Comparison of ENCODE assay signal across 9 cellular contexts in genomic region chr9:133368249-133368881, GRCh38. TPM values are rescaled to one million over a fixed set of nuclear protein-coding genes. Genes with fewer than 3 reads are reported as not detected.
DNase-seq lines count a peak whose midpoint lies in the region; ATAC-seq, FAIRE-seq and TF ChIP-seq lines count a peak whose summit lies in the region.
"Had no signal": no experiment of that assay in that cellular context is flagged by ENCODE, and none has a peak within 500 bp of the region (broad histone marks: within the 10 kb centered on the region; RNA-seq: fewer than 3 reads in every experiment).

No MANE protein-coding gene starts in this region.

- H3K79me2 ChIP-seq in K562 (ENCODE audit: control insufficient read depth, insufficient read depth, low read length) = peaks cover 72% of the 10 kb centered on the region

- CTCF ChIA-PET in K562 (lab: Yijun Ruan, JAX; ENCODE audit: low intra/inter-chr PET ratio) = no interaction called here

- H3K4me3 ChIP-seq in BE2C (ENCODE audit: low read depth, low read length) (no peak overlapping the region; the same call in 1 of the 2 replicates), K562 (no peak overlapping the region), mucosa of rectum (ENCODE audit: low read length in 2 of 2) (peak overlapping the region; percentile 14 to 45), coronary artery (no peak overlapping the region)

- BruUV-seq in K562 (replicated peaks; lab: Mats Ljungman, UMichigan) = no TSS peak

- no peak for TF ChIP-seq RAD21 in K562 (CRISPR knock-in tag; conservative IDR thresholded peaks at IDR 0.05 in 1 of 2, IDR thresholded peaks at IDR 0.05 in 1 of 2)

- no peaks in the 10 kb centered on the region for H3K27me3 ChIP-seq in BE2C
- no peaks in the 10 kb centered on the region for H3K27me3 ChIP-seq in K562 (ENCODE audit: control insufficient read depth in 2 of 2, insufficient read depth in 2 of 2, low read length in 2 of 2)
- H3K27me3 ChIP-seq in mucosa of rectum (ENCODE audit: control insufficient read depth in 2 of 2, insufficient read depth in 2 of 2, low read length in 2 of 2) = no peaks in the 10 kb centered on the region

- TF ChIP-seq EP300 in K562 (IDR thresholded peaks at IDR 0.05; ENCODE audit: low read length) = no peak

- intact Hi-C loops in K562 (cut with micrococcal nuclease) = no loop called here

- peaks cover 25% of the 10 kb centered on the region for H3K4me1 ChIP-seq in BE2C
- peaks cover 25 to 29% of the 10 kb centered on the region in 2 experiments; a peak in 4 of 5 replicates for H3K4me1 ChIP-seq in K562 (replicated peaks in 1 of 2; ENCODE audit: control insufficient read depth in 2 of 2, insufficient read depth in 2 of 2, low read length in 2 of 2)
- H3K4me1 ChIP-seq in mucosa of rectum (ENCODE audit: control insufficient read depth in 2 of 2, insufficient read depth in 2 of 2, low read length in 2 of 2) = peaks cover 42 to 50% of the 10 kb centered on the region in 2 donors

- H3K9ac ChIP-seq in K562 (ENCODE audit: insufficient read depth in 1 of 2, low read depth in 2 of 2, low read length in 2 of 2) = no peak overlapping the region
- peak overlapping the region in 1 of 2 donors; percentile 36 for H3K9ac ChIP-seq in mucosa of rectum (ENCODE audit: low read depth in 1 of 2, low read length in 2 of 2)

- FAIRE-seq in K562 (lab: Jason Lieb, UNC) = no peak

- TF ChIP-seq CTCF in BE2C (IDR thresholded peaks at IDR 0.05; ENCODE audit: low read depth, low read length) (no peak), K562 (IDR thresholded peaks at IDR 0.05 in 2 of 3, conservative IDR thresholded peaks at IDR 0.05 in 1 of 3; ENCODE audit: insufficient read depth in 2 of 3, low read depth in 1 of 3, low read length in 3 of 3) (no peak), coronary artery (IDR thresholded peaks at IDR 0.05) (no peak)

- WGBS in K562 (ENCODE audit: insufficient coverage, low coverage, missing lambda C conversion rate) = 85% methylated on average over 18 of the region's 18 CpGs

- TF ChIP-seq POLR2A in K562 (conservative IDR thresholded peaks at IDR 0.05) = no peak

- in situ Hi-C loops in K562 (cut with MboI) = no loop called here

- H2AFZ ChIP-seq in K562 (ENCODE audit: low read depth, low read length) = no peak overlapping the region

- no peak overlapping the region for H3K4me2 ChIP-seq in K562 (ENCODE audit: insufficient read depth, low read length)

- peaks cover 93% of the 10 kb centered on the region for H3K36me3 ChIP-seq in BE2C
- peaks cover 98% of the 10 kb centered on the region for H3K36me3 ChIP-seq in K562 (ENCODE audit: control insufficient read depth, insufficient read depth, low read length)
- peaks cover 50 to 77% of the 10 kb centered on the region in 2 donors for H3K36me3 ChIP-seq in mucosa of rectum (ENCODE audit: control insufficient read depth in 2 of 2, insufficient read depth in 2 of 2, low read length in 2 of 2)

- ATAC-seq in K562 (no peak), GM18498 (IDR thresholded peaks at IDR 0.05; ENCODE audit: unreplicated experiment) (no peak), HG03045 (IDR thresholded peaks at IDR 0.05; ENCODE audit: unreplicated experiment) (no peak)

- POLR2A ChIA-PET in K562 (lab: Yijun Ruan, JAX) = interaction anchor here (0.9 to 8.5 kb wide), 3 partner anchors 8 to 48 kb away, joined by 4 to 109 read pairs (median 4); partner anchors contain the start of genes SURF1 and SURF2

- DNase-seq in BE2C (peak; percentile 79), NCI-H1092 treated with DMSO at 0.1 percent for 48 hours (lab: John Stamatoyannopoulos, UW) (peak; percentile 72), K562 (ENCODE audit: extremely low read depth in 1 of 4, low spot score in 3 of 4) (no peak), coronary artery (ENCODE audit: low spot score) (no peak)
- no peak for DNase-seq in activated effector memory CD4-positive, alpha-beta T cell treated with anti-CD3 and anti-CD28 coated beads, Interleukin-2, amount 50 U/mL, for 16 hours
- DNase-seq: midbrain had no signal

- no peaks in the 10 kb centered on the region for H3K9me3 ChIP-seq in BE2C
- no peaks in the 10 kb centered on the region for H3K9me3 ChIP-seq in K562 (replicated peaks; ENCODE audit: control insufficient read depth, insufficient read depth, low read depth, low read length)
- no peaks in the 10 kb centered on the region for H3K9me3 ChIP-seq in mucosa of rectum (ENCODE audit: control insufficient read depth in 2 of 2, low read length in 2 of 2)

- peaks cover 34% of the 10 kb centered on the region for H3K9me1 ChIP-seq in K562 (ENCODE audit: control insufficient read depth, insufficient read depth, low read length)

- H4K20me1 ChIP-seq in K562 (replicated peaks; ENCODE audit: control insufficient read depth, insufficient read depth, low read length) = peaks cover 70% of the 10 kb centered on the region

- H3K27ac ChIP-seq in K562 (ENCODE audit: extremely low read depth, low read depth, low read length) = no peak overlapping the region
- H3K27ac ChIP-seq in mucosa of rectum (ENCODE audit: low read depth in 2 of 2, low read length in 2 of 2) = peak overlapping the region; percentile 46 to 52
- H3K27ac ChIP-seq in coronary artery = no peak overlapping the region

RNA-seq across cellular contexts. Expression of gene SURF4, which starts 7.5 kb away (rescaled TPM):
- 349 TPM for polyA plus RNA-seq in BE2C (2012; ENCODE audit: insufficient read depth, insufficient read length, low read depth)
- 165 and 371 TPM in 2 replicates for total RNA-seq in K562 (2011; cell fraction: chromatin; rRNA removed; ENCODE audit: low replicate concordance)
- 360 and 416 TPM in 2 replicates for total RNA-seq in K562 (2011; cell fraction: nucleolus; rRNA removed)
- total RNA-seq in K562 (2011; cell fraction: nucleoplasm; rRNA removed) = 387 and 460 TPM in 2 replicates
- total RNA-seq in K562 (2014; rRNA removed) (158 and 200 TPM in 2 replicates), K562 (2014; rRNA removed; fragmentation: Illumina TruSeq; extraction: Trizol) (110 and 137 TPM in 2 replicates), K562 (2015; rRNA removed; fragmentation: Illumina TruSeq; extraction: Trizol) (128 and 130 TPM in 2 replicates), K562 (2021) (175 and 181 TPM in 2 replicates)
- polyA plus RNA-seq in K562 (2011; rRNA removed) (174 and 176 TPM in 2 replicates), K562 (2014; fragmentation: Illumina TruSeq; extraction: Trizol) (144 and 148 TPM in 2 replicates), K562 (2014; fragmentation: Nextera tagmentation; extraction: Ambion mirVana) (10 to 100 TPM in 1 of 2 experiments, 1 to 10 TPM in 1; 8.4 to 13.5 TPM), K562 (2014; rRNA removed) (116 and 147 TPM in 2 replicates)
- polyA plus RNA-seq in K562 (2011; cell fraction: cytosol; rRNA removed) = 241 and 245 TPM in 2 replicates
- 131 and 161 TPM in 2 replicates for polyA plus RNA-seq in K562 (2011; cell fraction: nucleus; rRNA removed)
- polyA plus RNA-seq in K562 (2012) = 137 and 203 TPM in 2 replicates
- polyA minus RNA-seq in K562 (2011; rRNA and poly(A)+ RNA removed) = 117 and 140 TPM in 2 replicates
- 116 and 143 TPM in 2 replicates for polyA minus RNA-seq in K562 (2011; cell fraction: cytosol; rRNA and poly(A)+ RNA removed)
- polyA minus RNA-seq in K562 (2011; cell fraction: nucleus; rRNA and poly(A)+ RNA removed) = 25.7 and 40.3 TPM in 2 replicates

RNA-seq across cellular contexts. Expression of gene STKLD1, which starts 7.8 kb away (rescaled TPM):
- 4.9 TPM for polyA plus RNA-seq in BE2C (2012; ENCODE audit: insufficient read depth, insufficient read length, low read depth)
- total RNA-seq in K562 (2011; cell fraction: chromatin; rRNA removed; ENCODE audit: low replicate concordance) = 1.6 and 2.8 TPM in 2 replicates
- total RNA-seq in K562 (2011; cell fraction: nucleolus; rRNA removed) = 0.50 and 0.92 TPM in 2 replicates
- total RNA-seq in K562 (2011; cell fraction: nucleoplasm; rRNA removed) = 0.69 and 1.3 TPM in 2 replicates
- total RNA-seq in K562 (2014; rRNA removed) (0.53 TPM in 1 of 2 replicates, not detected in the other), K562 (2014; rRNA removed; fragmentation: Illumina TruSeq; extraction: Trizol) (0.19 and 0.36 TPM in 2 replicates), K562 (2015; rRNA removed; fragmentation: Illumina TruSeq; extraction: Trizol) (0.26 and 0.65 TPM in 2 replicates), K562 (2021) (0.20 and 0.33 TPM in 2 replicates)
- polyA plus RNA-seq in K562 (2011; rRNA removed) (0.60 and 1.2 TPM in 2 replicates), K562 (2014; fragmentation: Illumina TruSeq; extraction: Trizol) (0.25 and 1.0 TPM in 2 replicates), K562 (2014; fragmentation: Nextera tagmentation; extraction: Ambion mirVana) (under 1 TPM in 1 of 2 experiments, not detected in 1; 0.10 TPM), K562 (2014; rRNA removed) (0.13 and 0.61 TPM in 2 replicates)
- polyA plus RNA-seq in K562 (2011; cell fraction: cytosol; rRNA removed) = 0.60 and 0.85 TPM in 2 replicates
- polyA plus RNA-seq in K562 (2011; cell fraction: nucleus; rRNA removed) = 0.60 and 0.86 TPM in 2 replicates
- 0.82 and 1.7 TPM in 2 replicates for polyA plus RNA-seq in K562 (2012)
- polyA minus RNA-seq in K562 (2011; rRNA and poly(A)+ RNA removed) = 0.39 and 0.81 TPM in 2 replicates
- 0.86 TPM in 1 of 2 replicates, not detected in the other for polyA minus RNA-seq in K562 (2011; cell fraction: cytosol; rRNA and poly(A)+ RNA removed)
- polyA minus RNA-seq in K562 (2011; cell fraction: nucleus; rRNA and poly(A)+ RNA removed) = 0.27 and 0.44 TPM in 2 replicates

RNA-seq across cellular contexts. Expression of gene SURF2, which starts 12.0 kb away (rescaled TPM):
- polyA plus RNA-seq in BE2C (2012; ENCODE audit: insufficient read depth, insufficient read length, low read depth) = 240 TPM
- 2.1 and 4.8 TPM in 2 replicates for total RNA-seq in K562 (2011; cell fraction: chromatin; rRNA removed; ENCODE audit: low replicate concordance)
- 5.7 and 6.1 TPM in 2 replicates for total RNA-seq in K562 (2011; cell fraction: nucleolus; rRNA removed)
- total RNA-seq in K562 (2011; cell fraction: nucleoplasm; rRNA removed) = 3.4 and 7.6 TPM in 2 replicates
- total RNA-seq in K562 (2014; rRNA removed) (82.5 and 83.0 TPM in 2 replicates), K562 (2014; rRNA removed; fragmentation: Illumina TruSeq; extraction: Trizol) (18.6 and 19.8 TPM in 2 replicates), K562 (2015; rRNA removed; fragmentation: Illumina TruSeq; extraction: Trizol) (37.0 and 37.3 TPM in 2 replicates), K562 (2021) (38.3 and 43.3 TPM in 2 replicates)
- polyA plus RNA-seq in K562 (2011; rRNA removed) (7.3 and 9.7 TPM in 2 replicates), K562 (2014; fragmentation: Illumina TruSeq; extraction: Trizol) (21.3 and 32.2 TPM in 2 replicates), K562 (2014; fragmentation: Nextera tagmentation; extraction: Ambion mirVana) (10 to 100 TPM in 1 of 2 experiments, 1 to 10 TPM in 1; 5.5 to 10.2 TPM), K562 (2014; rRNA removed) (52.4 and 58.9 TPM in 2 replicates)
- 11.8 and 44.2 TPM in 2 replicates for polyA plus RNA-seq in K562 (2011; cell fraction: cytosol; rRNA removed)
- polyA plus RNA-seq in K562 (2011; cell fraction: nucleus; rRNA removed) = 6.8 and 14.0 TPM in 2 replicates
- 30.9 and 47.7 TPM in 2 replicates for polyA plus RNA-seq in K562 (2012)
- polyA minus RNA-seq in K562 (2011; rRNA and poly(A)+ RNA removed) = 7.6 TPM in 2 replicates
- 10.3 and 16.3 TPM in 2 replicates for polyA minus RNA-seq in K562 (2011; cell fraction: cytosol; rRNA and poly(A)+ RNA removed)
- polyA minus RNA-seq in K562 (2011; cell fraction: nucleus; rRNA and poly(A)+ RNA removed) = 4.1 and 4.2 TPM in 2 replicates

RNA-seq across cellular contexts. Expression of gene SURF1, which starts 12.1 kb away (rescaled TPM):
- 109 TPM for polyA plus RNA-seq in BE2C (2012; ENCODE audit: insufficient read depth, insufficient read length, low read depth)
- 14.8 and 38.0 TPM in 2 replicates for total RNA-seq in K562 (2011; cell fraction: chromatin; rRNA removed; ENCODE audit: low replicate concordance)
- 35.1 and 38.5 TPM in 2 replicates for total RNA-seq in K562 (2011; cell fraction: nucleolus; rRNA removed)
- 27.0 and 30.6 TPM in 2 replicates for total RNA-seq in K562 (2011; cell fraction: nucleoplasm; rRNA removed)
- total RNA-seq in K562 (2014; rRNA removed) (17.9 and 20.8 TPM in 2 replicates), K562 (2014; rRNA removed; fragmentation: Illumina TruSeq; extraction: Trizol) (20.9 and 21.2 TPM in 2 replicates), K562 (2015; rRNA removed; fragmentation: Illumina TruSeq; extraction: Trizol) (15.5 and 16.6 TPM in 2 replicates), K562 (2021) (26.7 and 26.8 TPM in 2 replicates)
- polyA plus RNA-seq in K562 (2011; rRNA removed) (28.6 and 29.8 TPM in 2 replicates), K562 (2014; fragmentation: Illumina TruSeq; extraction: Trizol) (19.1 and 22.2 TPM in 2 replicates), K562 (2014; fragmentation: Nextera tagmentation; extraction: Ambion mirVana) (10 to 100 TPM; 16.1 to 16.3 TPM), K562 (2014; rRNA removed) (30.4 and 31.3 TPM in 2 replicates)
- 20.7 and 21.2 TPM in 2 replicates for polyA plus RNA-seq in K562 (2011; cell fraction: cytosol; rRNA removed)
- polyA plus RNA-seq in K562 (2011; cell fraction: nucleus; rRNA removed) = 52.8 and 56.6 TPM in 2 replicates
- polyA plus RNA-seq in K562 (2012) = 23.6 and 38.1 TPM in 2 replicates
- polyA minus RNA-seq in K562 (2011; rRNA and poly(A)+ RNA removed) = 10.4 and 13.1 TPM in 2 replicates
- 6.1 and 6.4 TPM in 2 replicates for polyA minus RNA-seq in K562 (2011; cell fraction: cytosol; rRNA and poly(A)+ RNA removed)
- polyA minus RNA-seq in K562 (2011; cell fraction: nucleus; rRNA and poly(A)+ RNA removed) = 7.0 and 9.7 TPM in 2 replicates

RNA-seq across cellular contexts. Expression of gene RPL7A, which starts 20.3 kb away (rescaled TPM):
- 1,628 TPM for polyA plus RNA-seq in BE2C (2012; ENCODE audit: insufficient read depth, insufficient read length, low read depth)
- 435 and 818 TPM in 2 replicates for total RNA-seq in K562 (2011; cell fraction: chromatin; rRNA removed; ENCODE audit: low replicate concordance)
- total RNA-seq in K562 (2011; cell fraction: nucleolus; rRNA removed) = 981 and 1,003 TPM in 2 replicates
- total RNA-seq in K562 (2011; cell fraction: nucleoplasm; rRNA removed) = 983 and 1,497 TPM in 2 replicates
- 2,031 and 2,305 TPM in 2 replicates for total RNA-seq in K562 (2014; rRNA removed)
- 2,847 and 3,141 TPM in 2 replicates for total RNA-seq in K562 (2014; rRNA removed; fragmentation: Illumina TruSeq; extraction: Trizol)
- 3,167 and 3,195 TPM in 2 replicates for total RNA-seq in K562 (2015; rRNA removed; fragmentation: Illumina TruSeq; extraction: Trizol)
- total RNA-seq in K562 (2021) = 2,893 and 3,009 TPM in 2 replicates
- 2,555 and 3,221 TPM in 2 replicates for polyA plus RNA-seq in K562 (2011; rRNA removed)
- polyA plus RNA-seq in K562 (2011; cell fraction: cytosol; rRNA removed) = 2,594 and 3,399 TPM in 2 replicates
- 1,411 and 1,919 TPM in 2 replicates for polyA plus RNA-seq in K562 (2011; cell fraction: nucleus; rRNA removed)
- 2,443 and 5,674 TPM in 2 replicates for polyA plus RNA-seq in K562 (2012)
- polyA plus RNA-seq in K562 (2014; fragmentation: Illumina TruSeq; extraction: Trizol) = 3,627 and 3,760 TPM in 2 replicates
- polyA plus RNA-seq in K562 (2014; fragmentation: Nextera tagmentation; extraction: Ambion mirVana) = 1,000 to 10,000 TPM; 1,935 to 2,418 TPM
- polyA plus RNA-seq in K562 (2014; rRNA removed) = 2,051 and 2,652 TPM in 2 replicates
- 2,918 and 2,983 TPM in 2 replicates for polyA minus RNA-seq in K562 (2011; rRNA and poly(A)+ RNA removed)
- 1,280 and 1,366 TPM in 2 replicates for polyA minus RNA-seq in K562 (2011; cell fraction: cytosol; rRNA and poly(A)+ RNA removed)
- 400 and 734 TPM in 2 replicates for polyA minus RNA-seq in K562 (2011; cell fraction: nucleus; rRNA and poly(A)+ RNA removed)

Comparison
In these comparisons a context has a peak if more than half of its experiments do, and no peak if none do; other contexts are left out.
1. DNase-seq: peak in BE2C (single experiment) and NCI-H1092 treated with DMSO at 0.1 percent for 48 hours (single experiment); none in K562 (0 of 4), activated effector memory CD4-positive, alpha-beta T cell treated with anti-CD3 and anti-CD28 coated beads, Interleukin-2, amount 50 U/mL, for 16 hours (single experiment) and coronary artery (single experiment).
2. H3K4me3 ChIP-seq: peak in mucosa of rectum (2 of 2); none in BE2C (single experiment), K562 (single experiment) and coronary artery (single experiment).
3. H3K27ac ChIP-seq: peak in mucosa of rectum (2 of 2); none in K562 (single experiment) and coronary artery (0 of 2).